1 cellular context compared by ENCODE assay signal in the genomic region with DNA sequence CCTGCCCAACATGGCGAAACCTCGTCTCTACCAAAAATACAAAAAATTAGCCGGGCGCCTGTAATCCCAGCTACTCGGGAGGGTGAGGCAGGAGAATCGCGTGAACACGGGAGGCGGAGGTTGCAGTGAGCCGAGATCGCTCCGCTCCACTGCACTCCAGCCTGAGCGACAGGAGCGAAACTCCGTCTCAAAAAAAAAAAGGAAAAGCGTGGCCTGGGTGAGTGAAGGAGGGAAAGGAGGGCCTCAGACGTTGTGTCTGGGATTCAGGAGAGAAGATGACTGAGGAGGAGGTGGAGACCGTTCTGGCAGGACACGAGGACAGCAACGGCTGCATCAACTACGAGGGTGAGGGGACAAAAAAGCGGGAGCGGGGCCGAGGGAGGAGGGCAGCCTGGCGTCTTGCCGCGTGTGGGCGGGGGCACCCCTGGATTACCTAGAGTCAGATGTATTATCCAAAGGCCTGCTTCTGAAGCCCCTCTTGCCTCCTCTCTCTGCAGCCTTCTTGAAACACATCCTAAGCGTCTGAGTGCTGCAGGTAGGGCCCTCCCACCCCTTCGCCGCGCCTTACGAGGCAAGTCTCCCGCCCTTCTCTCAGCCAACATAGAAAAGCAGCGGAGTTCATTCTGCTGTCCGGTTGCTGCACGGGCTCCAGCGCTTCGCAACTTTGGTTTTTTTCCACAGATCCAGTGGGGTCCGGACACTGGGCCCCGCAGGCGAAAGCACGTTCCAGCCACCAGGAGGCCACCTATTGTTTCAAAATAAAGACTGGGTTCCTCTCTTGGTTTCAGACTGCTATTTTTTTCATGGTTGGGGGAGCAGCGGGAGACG.
TF ChIP-seq lines count a peak whose summit lies in the region.

No MANE protein-coding gene starts in this region.

TF ChIP-seq in IMR-90, 13 proteins besides CTCF, POLR2A, EP300 and RAD21:
- TF ChIP-seq RFX5 (IDR thresholded peaks at IDR 0.05; ENCODE audit: low read depth, low read length) (no peak), ELK1 (IDR thresholded peaks at IDR 0.05; ENCODE audit: borderline replicate concordance, low read depth, low read length) (no peak), MAZ (IDR thresholded peaks at IDR 0.05; ENCODE audit: borderline replicate concordance, low read depth, low read length) (peak; percentile 56; the same call in 1 of the 2 replicates), CEBPB (IDR thresholded peaks at IDR 0.05; ENCODE audit: low read depth, low read length) (0 out of 2 replicates have a peak, but pooled peaks have one; percentile 14), NFE2L2 (IDR thresholded peaks at IDR 0.05; ENCODE audit: low read depth, low read length) (no peak), MXI1 (IDR thresholded peaks at IDR 0.05; ENCODE audit: borderline replicate concordance, low read depth, low read length) (no peak), FOS (IDR thresholded peaks at IDR 0.05; ENCODE audit: low read depth, low read length) (no peak), CHD1 (IDR thresholded peaks at IDR 0.05; ENCODE audit: low read depth, low read length) (no peak), RCOR1 (IDR thresholded peaks at IDR 0.05; ENCODE audit: insufficient replicate concordance, low read length) (no peak), MAFK (IDR thresholded peaks at IDR 0.05; ENCODE audit: low read depth, low read length) (no peak), BHLHE40 (IDR thresholded peaks at IDR 0.05; ENCODE audit: low read depth, low read length) (no peak), SMC3 (IDR thresholded peaks at IDR 0.05; ENCODE audit: low read depth, low read length) (no peak)
- TF ChIP-seq, protein P1, sequence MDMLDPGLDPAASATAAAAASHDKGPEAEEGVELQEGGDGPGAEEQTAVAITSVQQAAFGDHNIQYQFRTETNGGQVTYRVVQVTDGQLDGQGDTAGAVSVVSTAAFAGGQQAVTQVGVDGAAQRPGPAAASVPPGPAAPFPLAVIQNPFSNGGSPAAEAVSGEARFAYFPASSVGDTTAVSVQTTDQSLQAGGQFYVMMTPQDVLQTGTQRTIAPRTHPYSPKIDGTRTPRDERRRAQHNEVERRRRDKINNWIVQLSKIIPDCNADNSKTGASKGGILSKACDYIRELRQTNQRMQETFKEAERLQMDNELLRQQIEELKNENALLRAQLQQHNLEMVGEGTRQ (IDR thresholded peaks at IDR 0.05; ENCODE audit: low read depth, low read length) = no peak
